ENCODE assay signal across 27 cellular contexts in the genomic region with DNA sequence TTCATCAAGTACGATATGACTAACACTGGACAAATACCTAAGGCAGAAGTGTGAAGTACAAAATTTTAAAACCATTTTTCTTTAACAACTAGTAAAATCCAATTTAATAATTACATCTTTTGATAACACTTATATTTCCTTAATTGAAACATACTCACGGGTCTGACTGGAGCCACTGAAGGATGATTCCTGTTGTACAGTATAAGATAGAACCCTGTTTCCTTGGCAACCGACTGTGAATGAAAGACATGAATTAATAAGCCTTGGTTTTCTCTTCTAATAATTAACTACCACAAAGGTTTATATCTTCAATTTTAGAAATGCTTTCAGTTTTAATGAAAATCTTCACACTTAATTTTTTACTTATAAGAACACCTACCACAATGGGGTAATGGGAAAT. TPM values are rescaled to one million over a fixed set of nuclear protein-coding genes. Genes with fewer than 3 reads are reported as not detected.
DNase-seq lines count a peak whose midpoint lies in the region; ATAC-seq and TF ChIP-seq lines count a peak whose summit lies in the region.
"Had no signal": no experiment of that assay in that cellular context is flagged by ENCODE, and none has a peak within 500 bp of the region (broad histone marks: within the 10 kb centered on the region; RNA-seq: fewer than 3 reads in every experiment).

No MANE protein-coding gene starts in this region.

- H2AFZ ChIP-seq in OCI-LY3 (ENCODE audit: low read depth, low read length), result no peak overlapping the region

- peaks cover 76% of the 10 kb centered on the region for H3K36me3 ChIP-seq in OCI-LY3 (replicated peaks; ENCODE audit: low read depth, low read length)

- no peaks in the 10 kb centered on the region for H3K9me3 ChIP-seq in OCI-LY3 (ENCODE audit: insufficient read depth, low read length)
- H3K9me3 ChIP-seq: neutrophil, spleen, stomach, transverse colon had no signal

- DNase-seq in T-cell (no peak), RKO (ENCODE audit: low spot score) (no peak), dermis blood vessel endothelial cell (no peak)
- DNase-seq in stimulated activated CD4-positive, alpha-beta T cell treated with anti-CD3 and anti-CD28 coated beads, Interleukin-1b, Interleukin-23, amount 100 ng/mL, for 48 hours, result no peak
- DNase-seq: activated CD8-positive, alpha-beta T cell treated with anti-CD3 and anti-CD28 coated beads, Interleukin-2, amount 10 ng/mL, durations not matched to agents 7 days and 5 days; activated naive CD4-positive, alpha-beta T cell treated with Interleukin-2 at 50 U/mL for 16 hours; activated T-cell treated with anti-CD3 and anti-CD28 coated beads, Interleukin-2, amount 50 U/mL, for 1 hour; anterior cingulate cortex; central memory CD4-positive, alpha-beta T cell; erythroblast; foreskin melanocyte; HCEC 1CT; hippocampal formation; kidney; NCI-H1105 treated with DMSO at 0.1 percent for 48 hours; NK-92 treated with Interleukin-12 subunit alpha and Interleukin-12 subunit beta, amount 100 ng/mL, for 24 hours; RPMI8226; spleen; stomach; transverse colon had no signal

- H3K27me3 ChIP-seq in OCI-LY3 (ENCODE audit: low read depth, low read length), result no peaks in the 10 kb centered on the region
- H3K27me3 ChIP-seq: neutrophil, spleen, stomach, transverse colon had no signal

- H3K27ac Mint-ChIP-seq in T-cell, result no peak overlapping the region
- H3K27ac Mint-ChIP-seq: activated CD8-positive, alpha-beta T cell treated with anti-CD3 and anti-CD28 coated beads, Interleukin-2, amount 10 ng/mL, durations not matched to agents 7 days and 5 days; T-helper 2 cell treated with Interferon-gamma antibody and Interleukin-4, amounts not matched to agents 5 μg/mL and 100 μg/mL, for 36 hours; WTC11 had no signal

- H4K20me1 ChIP-seq in OCI-LY3 (ENCODE audit: insufficient read depth, low read length), result 0 out of 2 replicates have a peak, but pooled peaks cover 4% of the 10 kb centered on the region

- H3K4me1 ChIP-seq in OCI-LY3 (ENCODE audit: low read length), result peaks cover 29% of the 10 kb centered on the region

- no peaks in the 10 kb centered on the region for H3K27me3 Mint-ChIP-seq in T-cell

- POLR2A ChIA-PET in T-cell (lab: Charles Lee), result no interaction called here

- peaks cover 19% of the 10 kb centered on the region for H3K79me2 ChIP-seq in OCI-LY3 (ENCODE audit: low read length)

- ATAC-seq in GM19467 (IDR thresholded peaks at IDR 0.05; ENCODE audit: unreplicated experiment) (peak; percentile 49), HG03097 (IDR thresholded peaks at IDR 0.05; ENCODE audit: low FRiP score, unreplicated experiment) (peak; percentile 53), T-cell (replicated peaks in 1 of 4) (no peak)
- ATAC-seq: activated CD8-positive, alpha-beta T cell treated with anti-CD3 and anti-CD28 coated beads, Interleukin-2, amount 10 ng/mL, durations not matched to agents 7 days and 5 days; WTC11 had no signal

- CTCF ChIA-PET in T-cell (lab: Charles Lee), result no interaction called here

- no peaks in the 10 kb centered on the region for H3K9me3 Mint-ChIP-seq in T-cell
- H3K9me3 Mint-ChIP-seq: T-helper 2 cell treated with Interferon-gamma antibody and Interleukin-4, amounts not matched to agents 5 μg/mL and 100 μg/mL, for 36 hours; WTC11 had no signal

- H3K4me3 Mint-ChIP-seq in T-cell, result no peak overlapping the region
- H3K4me3 Mint-ChIP-seq: activated CD8-positive, alpha-beta T cell treated with anti-CD3 and anti-CD28 coated beads, Interleukin-2, amount 10 ng/mL, durations not matched to agents 7 days and 5 days; T-helper 2 cell treated with Interferon-gamma antibody and Interleukin-4, amounts not matched to agents 5 μg/mL and 100 μg/mL, for 36 hours; WTC11 had no signal

- H3K4me1 Mint-ChIP-seq in T-cell, result peaks cover 11 to 25% (median 17%) of the 10 kb centered on the region in 3 donors
- H3K4me1 Mint-ChIP-seq: WTC11 had no signal

- H3K27ac ChIP-seq in OCI-LY3 (ENCODE audit: low read length), result no peak overlapping the region
- H3K27ac ChIP-seq: neutrophil, SK-N-MC, spleen, stomach, transverse colon had no signal

- H3K36me3 Mint-ChIP-seq in T-cell, result peaks cover 66% of the 10 kb centered on the region

- TF ChIP-seq CTCF in OCI-LY3 (IDR thresholded peaks at IDR 0.05; ENCODE audit: low read depth, low read length), result no peak

- no peak overlapping the region for H3K4me3 ChIP-seq in OCI-LY3 (ENCODE audit: low read length)
- H3K4me3 ChIP-seq: SK-N-MC, spleen, stomach, transverse colon had no signal

- H3K9ac ChIP-seq in OCI-LY3 (ENCODE audit: low read length), result no peak overlapping the region

- peak overlapping the region; percentile 31 for H3K4me2 ChIP-seq in OCI-LY3 (ENCODE audit: low read length)

RNA-seq across cellular contexts. Expression of a gene that starts 19.4 kb away (rescaled TPM):
- total RNA-seq in T-cell, result 100 to 1,000 TPM in 2 of 5 donors, 10 to 100 TPM in 3; 70.3 to 104 (median 76.8) TPM
- 29.3 and 75.2 TPM in 2 replicates for total RNA-seq in dermis blood vessel endothelial cell

Comparison
In these comparisons a context has a peak if more than half of its experiments do, and no peak if none do; other contexts are left out.
1. ATAC-seq: peak in GM19467 (single experiment) and HG03097 (single experiment); none in T-cell (0 of 4).